In the genomic region with DNA sequence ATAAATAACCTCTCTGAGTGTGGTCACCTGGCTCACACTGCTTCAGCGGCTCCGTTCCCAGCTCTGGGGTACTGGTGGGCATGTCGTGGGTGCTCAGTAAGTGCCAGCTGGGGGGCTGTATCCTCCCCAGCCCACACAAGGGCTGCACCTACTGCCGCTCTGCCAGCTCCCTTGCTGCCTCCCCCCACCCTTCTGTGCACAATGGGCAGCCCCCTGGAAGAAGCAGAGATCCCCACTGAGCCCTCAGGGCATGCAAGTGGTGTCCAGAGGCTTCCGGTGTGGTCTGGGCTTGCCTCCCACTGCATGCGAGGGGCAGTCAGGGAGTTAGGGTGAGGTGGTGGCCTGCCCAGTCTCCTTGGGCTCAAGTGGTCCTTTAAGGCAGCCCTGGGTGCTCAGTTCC, we compare ENCODE assay signal across 29 cellular contexts. TPM values are rescaled to one million over a fixed set of nuclear protein-coding genes. Genes with fewer than 3 reads are reported as not detected.
"Had no signal": no experiment of that assay in that cellular context is flagged by ENCODE, and none has a peak within 500 bp of the region (broad histone marks: within the 10 kb centered on the region; RNA-seq: fewer than 3 reads in every experiment).

No MANE protein-coding gene starts in this region.

- H3K36me3 ChIP-seq: heart left ventricle, neural progenitor cell, prostate gland, transverse colon had no signal

- H3K4me3 Mint-ChIP-seq: activated naive CD8-positive, alpha-beta T cell; dendritic cell treated with granulocyte-macrophage colony-stimulating factor and Interleukin-4, amounts not matched to agents 40 ng/mL and 50 ng/mL, for 4 days; endodermal cell; immature natural killer cell; natural killer cell; T-helper 2 cell treated with Interferon-gamma antibody and Interleukin-4, amounts not matched to agents 5 μg/mL and 100 μg/mL, for 36 hours had no signal

- ATAC-seq: esophagus mucosa, foreskin keratinocyte, natural killer cell had no signal

- H3K27me3 ChIP-seq: foreskin keratinocyte, heart left ventricle, testis, transverse colon had no signal

- H3K9me3 ChIP-seq: heart left ventricle, prostate gland, testis, transverse colon had no signal

- H3K9ac ChIP-seq: neural progenitor cell had no signal

- H3K9me3 Mint-ChIP-seq: dendritic cell treated with granulocyte-macrophage colony-stimulating factor and Interleukin-4, amounts not matched to agents 40 ng/mL and 50 ng/mL, for 4 days; immature natural killer cell; natural killer cell; neural progenitor cell; T-helper 2 cell treated with Interferon-gamma antibody and Interleukin-4, amounts not matched to agents 5 μg/mL and 100 μg/mL, for 36 hours had no signal

- H3K27ac Mint-ChIP-seq: activated naive CD8-positive, alpha-beta T cell; dendritic cell treated with granulocyte-macrophage colony-stimulating factor and Interleukin-4, amounts not matched to agents 40 ng/mL and 50 ng/mL, for 4 days; endodermal cell; immature natural killer cell; natural killer cell; neural progenitor cell; T-helper 2 cell treated with Interferon-gamma antibody and Interleukin-4, amounts not matched to agents 5 μg/mL and 100 μg/mL, for 36 hours had no signal

- DNase-seq: activated CD4-positive, alpha-beta T cell treated with anti-CD3 and anti-CD28 coated beads for 48 hours; activated CD4-positive, alpha-beta T cell treated with anti-CD3 and anti-CD28 coated beads, Interleukin-2, amount 50 U/mL, for 48 hours; activated CD8-positive, alpha-beta memory T cell treated with anti-CD3 and anti-CD28 coated beads for 24 hours; activated effector memory CD4-positive, alpha-beta T cell treated with Interleukin-2 at 50 U/mL for 16 hours; activated naive CD4-positive, alpha-beta T cell treated with Interleukin-2 at 50 U/mL for 16 hours; central memory CD4-positive, alpha-beta T cell; endodermal cell; foreskin keratinocyte; hypothalamus; immature natural killer cell; kidney; mesendoderm; natural killer cell; retina; stimulated activated CD4-positive, alpha-beta T cell treated with anti-CD3 and anti-CD28 coated beads, Interleukin-2, amount 100 ng/mL, for 48 hours; stimulated activated naive CD4-positive, alpha-beta T cell treated with Interleukin-2 at 50 U/mL for 16 hours; T-helper 1 cell; transverse colon had no signal

- H3K4me2 ChIP-seq: neural progenitor cell had no signal

- H3K27ac ChIP-seq: foreskin keratinocyte, neural progenitor cell, prostate gland, testis, transverse colon had no signal

- H3K4me3 ChIP-seq: heart left ventricle, lung, neural progenitor cell, prostate gland, testis, transverse colon had no signal

- H2AFZ ChIP-seq: neural progenitor cell had no signal

- H3K4me1 ChIP-seq: neural progenitor cell, prostate gland, transverse colon had no signal

RNA-seq across cellular contexts. Expression of a gene that starts 58.3 kb away (rescaled TPM):
- total RNA-seq: astrocyte, endodermal cell, esophagus mucosa, foreskin keratinocyte, heart left ventricle, kidney, lung, mononuclear cell, natural killer cell, transverse colon had no signal
